ENCODE assay signal across 8 cellular contexts in genomic region chr16:85010446-85010930, GRCh38. TPM values are rescaled to one million over a fixed set of nuclear protein-coding genes. Genes with fewer than 3 reads are reported as not detected.
A peak's percentile ranks its signal among the peaks of the same experiment; 100 is the strongest.
DNase-seq lines count a peak whose midpoint lies in the region; ATAC-seq and TF ChIP-seq lines count a peak whose summit lies in the region.

No MANE protein-coding gene starts in this region.

- H3K4me3 Mint-ChIP-seq in CD4-positive, alpha-beta T cell = peak overlapping the region; percentile 99
- H3K4me3 Mint-ChIP-seq in nephron = peak overlapping the region; percentile 95 to 98 (median 97)

- CTCF ChIA-PET in CD4-positive, alpha-beta T cell (lab: Charles Lee) = interaction anchor here (0.9 to 4.0 kb wide), 4 partner anchors 16 to 824 kb away, joined by 4 to 37 read pairs (median 12); partner anchors contain the start of genes KIAA0513 and TAF1C

- POLR2A ChIA-PET in CD4-positive, alpha-beta T cell (lab: Charles Lee) = interaction anchor here (1.8 to 2.8 kb wide), 6 partner anchors 16 to 94 kb away, joined by 3 to 23 read pairs (median 15); partner anchors contain the start of gene KIAA0513

- DNase-seq in CD4-positive, alpha-beta T cell = no peak
- no peak for DNase-seq in colonic mucosa
- no peak for DNase-seq in NCI-H1694 (lab: John Stamatoyannopoulos, UW)
- no peak for DNase-seq in NCI-H1694 treated with DMSO at 0.1 percent for 48 hours (lab: John Stamatoyannopoulos, UW)
- DNase-seq in HuH-7 (ENCODE audit: low spot score) = no peak
- no peak for DNase-seq in NCI-H345 (lab: John Stamatoyannopoulos, UW)

- no peaks in the 10 kb centered on the region for H3K27me3 ChIP-seq in CD4-positive, alpha-beta T cell (ENCODE audit: control insufficient read depth, insufficient read depth, low read length)
- H3K27me3 ChIP-seq in HUES48 (ENCODE audit: control insufficient read depth, insufficient read depth, low read length) = no peaks in the 10 kb centered on the region
- no peaks in the 10 kb centered on the region for H3K27me3 ChIP-seq in colonic mucosa

- H3K4me3 ChIP-seq in HUES48 (ENCODE audit: low read depth, low read length) (peak overlapping the region; percentile 88), colonic mucosa (peak overlapping the region; percentile 78)

- H3K9me3 ChIP-seq in CD4-positive, alpha-beta T cell (ENCODE audit: control insufficient read depth, low read length) = no peaks in the 10 kb centered on the region
- no peaks in the 10 kb centered on the region for H3K9me3 ChIP-seq in HUES48 (ENCODE audit: control insufficient read depth, insufficient read depth, low read length)
- H3K9me3 ChIP-seq in colonic mucosa = no peaks in the 10 kb centered on the region

- peaks cover 4% of the 10 kb centered on the region; the same call in 1 of the 2 replicates for H3K4me1 ChIP-seq in HUES48 (ENCODE audit: control insufficient read depth, insufficient read depth, low read length)
- peaks cover 7% of the 10 kb centered on the region for H3K4me1 ChIP-seq in colonic mucosa

- H3K27ac Mint-ChIP-seq in CD4-positive, alpha-beta T cell = peak overlapping the region; percentile 96
- peak overlapping the region; percentile 96 to 99 (median 99) for H3K27ac Mint-ChIP-seq in nephron

- H3K36me3 ChIP-seq in HUES48 (ENCODE audit: control insufficient read depth, insufficient read depth, low read length) = no peaks in the 10 kb centered on the region
- no peaks in the 10 kb centered on the region for H3K36me3 ChIP-seq in colonic mucosa

- H3K9me3 Mint-ChIP-seq in CD4-positive, alpha-beta T cell = no peaks in the 10 kb centered on the region
- no peaks in the 10 kb centered on the region for H3K9me3 Mint-ChIP-seq in nephron

- peaks cover 55% of the 10 kb centered on the region for H3K4me1 Mint-ChIP-seq in CD4-positive, alpha-beta T cell (ENCODE audit: low read depth)
- peaks cover 41% of the 10 kb centered on the region for H3K4me1 Mint-ChIP-seq in nephron

- peak overlapping the region; percentile 89 for H3K9ac ChIP-seq in HUES48 (ENCODE audit: low read depth, low read length)
- H3K9ac ChIP-seq in colonic mucosa (ENCODE audit: low read depth in 2 of 2, low read length in 2 of 2) = peak overlapping the region; percentile 86 to 94

- intact Hi-C loops in CD4-positive, alpha-beta T cell (cut with DNase I, micrococcal nuclease) = loop anchor here (2.0 to 10.0 kb wide), 5 partner anchors 18 to 896 kb away; partner anchors contain the start of genes COX4I1 (in 1 of the 2), EMC8 (in 1 of the 2) and MBTPS1 (in 1 of the 2)
- intact Hi-C loops in colonic mucosa (cut with DNase I) = no loop called here

- H3K36me3 Mint-ChIP-seq in CD4-positive, alpha-beta T cell (ENCODE audit: low read depth) = peaks cover 33% of the 10 kb centered on the region
- peaks cover 4% of the 10 kb centered on the region for H3K36me3 Mint-ChIP-seq in nephron (ENCODE audit: low read depth)

- TF ChIP-seq CTCF in CD4-positive, alpha-beta T cell (IDR thresholded peaks at IDR 0.05) = no peak
- TF ChIP-seq CTCF in colonic mucosa (IDR thresholded peaks at IDR 0.05) (no peak), nephron (IDR thresholded peaks at IDR 0.05; ENCODE audit: unreplicated experiment in 3 of 3) (no peak)

- no peak overlapping the region for H3K27ac ChIP-seq in CD4-positive, alpha-beta T cell (ENCODE audit: low read depth, low read length)
- H3K27ac ChIP-seq in HUES48 (ENCODE audit: low read depth, low read length) = peak overlapping the region; percentile 95
- H3K27ac ChIP-seq in colonic mucosa = peak overlapping the region; percentile 86

- no peak for ATAC-seq in CD4-positive, alpha-beta T cell (ENCODE audit: poor library complexity)

- no peaks in the 10 kb centered on the region for H3K27me3 Mint-ChIP-seq in CD4-positive, alpha-beta T cell
- no peaks in the 10 kb centered on the region for H3K27me3 Mint-ChIP-seq in nephron (ENCODE audit: low read depth)

RNA-seq across cellular contexts. Expression of gene ZDHHC7, which starts 0.8 kb away (rescaled TPM):
- total RNA-seq in CD4-positive, alpha-beta T cell = 10 to 100 TPM; 39.8 to 44.6 TPM
- 10 to 100 TPM; 55.1 to 67.8 TPM for total RNA-seq in colonic mucosa

RNA-seq across cellular contexts. Expression of gene KIAA0513, which starts 17.1 kb away (rescaled TPM):
- 10 to 100 TPM in 1 of 2 experiments, 1 to 10 TPM in 1; 9.0 to 10.9 TPM for total RNA-seq in CD4-positive, alpha-beta T cell
- total RNA-seq in colonic mucosa = 10 to 100 TPM; 17.7 to 22.8 TPM
